In genomic region chr18:48330016-48330991, GRCh38 we compare ENCODE assay signal across 13 cellular contexts.
DNase-seq lines count a peak whose midpoint lies in the region; TF ChIP-seq lines count a peak whose summit lies in the region.
"Had no signal": no experiment of that assay in that cellular context is flagged by ENCODE, and none has a peak within 500 bp of the region (broad histone marks: within the 10 kb centered on the region; RNA-seq: fewer than 3 reads in every experiment).

No MANE protein-coding gene starts in this region.

- H4K91ac ChIP-seq in H9 (ENCODE audit: insufficient read length, low read depth, low read length), result no peak overlapping the region

- CTCF ChIA-PET in activated naive CD4-positive, alpha-beta T cell treated with anti-CD3 and anti-CD28 coated beads, Interleukin-2, amount 10 ng/mL, durations not matched to agents 7 days and 5 days (lab: Charles Lee), result interaction anchor here (0.7 kb wide), 1 partner anchor 10 kb away, joined by 4 read pairs; no protein-coding TSS in a partner anchor

- H3K27me3 ChIP-seq in ACC112 (ENCODE audit: insufficient read depth, low read length) (no peaks in the 10 kb centered on the region), adrenal gland (no peaks in the 10 kb centered on the region), H9 (ENCODE audit: insufficient read depth, low read length) (no peaks in the 10 kb centered on the region)

- H2BK5ac ChIP-seq in H9 (ENCODE audit: insufficient read length, low read length), result no peak overlapping the region

- H3K4ac ChIP-seq in H9 (ENCODE audit: low read depth, low read length), result no peak overlapping the region

- no peak overlapping the region for H3K9ac ChIP-seq in H9 (ENCODE audit: extremely low read depth, insufficient read length, low read length)

- no peak overlapping the region for H2BK120ac ChIP-seq in H9 (ENCODE audit: low read depth, low read length, poor library complexity, severe bottlenecking)

- H2BK20ac ChIP-seq in H9 (ENCODE audit: low read depth, low read length, poor library complexity, severe bottlenecking), result no peak overlapping the region

- TF ChIP-seq POLR2A in adrenal gland (IDR thresholded peaks at IDR 0.05), result peak in 1 of 2 donors; percentile 35

- H2BK15ac ChIP-seq in H9 (ENCODE audit: low read depth, low read length), result no peak overlapping the region

- H3K36me3 Mint-ChIP-seq in CD14-positive monocyte (no peaks in the 10 kb centered on the region), H9 (ENCODE audit: insufficient read depth in 1 of 3, low read depth in 3 of 3) (no peaks in the 10 kb centered on the region)
- H3K36me3 Mint-ChIP-seq in activated naive CD4-positive, alpha-beta T cell treated with anti-CD3 and anti-CD28 coated beads, Interleukin-2, amount 10 ng/mL, durations not matched to agents 7 days and 5 days, result no peaks in the 10 kb centered on the region
- H3K36me3 Mint-ChIP-seq: CD4-positive, CD25-positive, alpha-beta regulatory T cell; IgD-negative memory B cell; immature natural killer cell had no signal

- H3K56ac ChIP-seq in H9 (ENCODE audit: insufficient read length, low read depth, low read length), result no peak overlapping the region

- no peak overlapping the region for H2AK5ac ChIP-seq in H9 (ENCODE audit: insufficient read length, low read length)

- H3K27ac Mint-ChIP-seq in CD14-positive monocyte (no peak overlapping the region), H9 (no peak overlapping the region; a peak in 1 of 7 replicates)
- H3K27ac Mint-ChIP-seq in activated naive CD4-positive, alpha-beta T cell treated with anti-CD3 and anti-CD28 coated beads, Interleukin-2, amount 10 ng/mL, durations not matched to agents 7 days and 5 days, result no peak overlapping the region
- H3K27ac Mint-ChIP-seq: CD4-positive, CD25-positive, alpha-beta regulatory T cell; IgD-negative memory B cell; immature natural killer cell had no signal

- no peak overlapping the region for H3K23ac ChIP-seq in H9 (ENCODE audit: insufficient read length, low read depth, low read length)

- DNase-seq in HT1080 (ENCODE audit: low read depth) (peak; percentile 98), adrenal gland (peak; percentile 47 to 74 (median 68)), kidney glomerular epithelial cell (lab: John Stamatoyannopoulos, UW) (peak; percentile 96), CD14-positive monocyte (ENCODE audit: low spot score) (no peak), H9 (no peak)
- no peak for DNase-seq in activated naive CD4-positive, alpha-beta T cell treated with anti-CD3 and anti-CD28 coated beads, Interleukin-2, amount 10 ng/mL, durations not matched to agents 7 days and 5 days
- DNase-seq in activated CD4-positive, alpha-beta T cell treated with anti-CD3 and anti-CD28 coated beads, Interleukin-2, amount 50 U/mL, for 48 hours, result no peak
- DNase-seq: activated naive CD4-positive, alpha-beta T cell treated with Interleukin-2 at 50 U/mL for 16 hours; CD4-positive, CD25-positive, alpha-beta regulatory T cell; immature natural killer cell; stimulated activated CD4-positive, alpha-beta T cell treated with anti-CD3 and anti-CD28 coated beads, Interleukin-4, amount 100 ng/mL, for 24 hours had no signal

- H3K4me3 ChIP-seq in ACC112 (ENCODE audit: low read depth, low read length), result 0 out of 2 replicates have a peak overlapping the region, but pooled peaks have one; percentile 26
- no peak overlapping the region for H3K4me3 ChIP-seq in adrenal gland

- H3K36me3 ChIP-seq in ACC112 (ENCODE audit: insufficient read depth, low read length) (no peaks in the 10 kb centered on the region), adrenal gland (replicated peaks in 1 of 2) (no peaks in the 10 kb centered on the region)

- H3K4me1 Mint-ChIP-seq in CD14-positive monocyte, result no peaks in the 10 kb centered on the region
- no peaks in the 10 kb centered on the region for H3K4me1 Mint-ChIP-seq in activated naive CD4-positive, alpha-beta T cell treated with anti-CD3 and anti-CD28 coated beads, Interleukin-2, amount 10 ng/mL, durations not matched to agents 7 days and 5 days
- peaks cover 16 to 18% of the 10 kb centered on the region in 2 experiments for H3K4me1 Mint-ChIP-seq in H9
- H3K4me1 Mint-ChIP-seq: CD4-positive, CD25-positive, alpha-beta regulatory T cell; IgD-negative memory B cell; immature natural killer cell had no signal

- H4K8ac ChIP-seq in H9 (replicated peaks; ENCODE audit: insufficient read length, low read depth, low read length), result no peak overlapping the region

- H4K5ac ChIP-seq in H9 (ENCODE audit: insufficient read length, low read depth, low read length), result no peak overlapping the region

- no peaks in the 10 kb centered on the region for H3K23me2 ChIP-seq in H9 (ENCODE audit: insufficient read length, low read depth, low read length, poor library complexity, severe bottlenecking)

- no peak overlapping the region for H3T11ph ChIP-seq in H9 (ENCODE audit: low read length)

- no peak overlapping the region for H2BK12ac ChIP-seq in H9 (ENCODE audit: insufficient read length, low read depth, low read length)

- TF ChIP-seq CTCF in adrenal gland (IDR thresholded peaks at IDR 0.05), result no peak
- no peak for TF ChIP-seq CTCF in CD14-positive monocyte (IDR thresholded peaks at IDR 0.05)
- TF ChIP-seq CTCF in H9 (conservative IDR thresholded peaks at IDR 0.05), result no peak

- no peak overlapping the region for H3K4me2 ChIP-seq in H9 (ENCODE audit: insufficient read depth, insufficient read length, low read length)

- no peaks in the 10 kb centered on the region for H3K9me3 Mint-ChIP-seq in CD14-positive monocyte
- H3K9me3 Mint-ChIP-seq in activated naive CD4-positive, alpha-beta T cell treated with anti-CD3 and anti-CD28 coated beads, Interleukin-2, amount 10 ng/mL, durations not matched to agents 7 days and 5 days, result no peaks in the 10 kb centered on the region
- H3K9me3 Mint-ChIP-seq in H9, result no peaks in the 10 kb centered on the region
- H3K9me3 Mint-ChIP-seq: IgD-negative memory B cell had no signal

- H3K4me1 ChIP-seq in ACC112 (ENCODE audit: control insufficient read depth, insufficient read depth, low read length, unreplicated experiment), result peaks cover 44% of the 10 kb centered on the region
- peaks cover 17 to 35% of the 10 kb centered on the region in 2 donors for H3K4me1 ChIP-seq in adrenal gland (replicated peaks in 1 of 2)
- H3K4me1 ChIP-seq in H9 (ENCODE audit: insufficient read depth, low read length), result no peaks in the 10 kb centered on the region

- no peaks in the 10 kb centered on the region for H3K79me1 ChIP-seq in H9 (ENCODE audit: insufficient read depth, low read depth, low read length, poor library complexity, severe bottlenecking)

- H3K27me3 Mint-ChIP-seq in CD14-positive monocyte (ENCODE audit: low read depth in 3 of 3) (peaks cover 10 to 18% (median 16%) of the 10 kb centered on the region in 3 donors), H9 (ENCODE audit: low read depth) (peaks cover 7% of the 10 kb centered on the region)
- H3K27me3 Mint-ChIP-seq in activated naive CD4-positive, alpha-beta T cell treated with anti-CD3 and anti-CD28 coated beads, Interleukin-2, amount 10 ng/mL, durations not matched to agents 7 days and 5 days, result peaks cover 39% of the 10 kb centered on the region

- H3K4me3 Mint-ChIP-seq in CD14-positive monocyte (no peak overlapping the region), H9 (no peak overlapping the region)
- no peak overlapping the region for H3K4me3 Mint-ChIP-seq in activated naive CD4-positive, alpha-beta T cell treated with anti-CD3 and anti-CD28 coated beads, Interleukin-2, amount 10 ng/mL, durations not matched to agents 7 days and 5 days
- H3K4me3 Mint-ChIP-seq: CD4-positive, CD25-positive, alpha-beta regulatory T cell; IgD-negative memory B cell; immature natural killer cell had no signal

- peak overlapping the region; percentile 95 for H3K27ac ChIP-seq in ACC112 (ENCODE audit: low read depth, low read length)
- peak overlapping the region; percentile 1 to 88 (median 79) for H3K27ac ChIP-seq in adrenal gland
- H3K27ac ChIP-seq in H9 (ENCODE audit: insufficient read length, low read depth, low read length), result no peak overlapping the region

- no peaks in the 10 kb centered on the region for H4K20me1 ChIP-seq in H9 (ENCODE audit: control insufficient read depth, insufficient read depth, insufficient read length)

- H3K14ac ChIP-seq in H9 (ENCODE audit: insufficient read depth, low read length), result no peak overlapping the region

- H3K9me3 ChIP-seq in adrenal gland (replicated peaks in 1 of 3), result no peaks in the 10 kb centered on the region
- no peaks in the 10 kb centered on the region for H3K9me3 ChIP-seq in H9 (ENCODE audit: control insufficient read depth, low read depth, low read length)

- intact Hi-C loops in adrenal gland (cut with DNase I), result no loop called here
- intact Hi-C loops in CD14-positive monocyte (cut with micrococcal nuclease), result no loop called here

- H3K18ac ChIP-seq in H9 (ENCODE audit: insufficient read length, low read depth, low read length), result no peak overlapping the region

- no peak overlapping the region for H2AFZ ChIP-seq in ACC112 (ENCODE audit: low read length, unreplicated experiment)
- no peak overlapping the region for H2AFZ ChIP-seq in H9 (ENCODE audit: low read length)

- H3K79me2 ChIP-seq in ACC112 (ENCODE audit: control insufficient read depth, insufficient read depth, low read length, unreplicated experiment), result no peaks in the 10 kb centered on the region
- H3K79me2 ChIP-seq in H9 (ENCODE audit: insufficient read depth, low read length), result no peaks in the 10 kb centered on the region

- WGBS in adrenal gland, 4 donors, result 68 to 78% (median 72%) methylated on average over 6 to 8 of the region's 8 CpGs
- no CpG with 5 or more reads among the region's 8 CpGs for WGBS in H9 (ENCODE audit: extremely low coverage, insufficient read length, low lambda C conversion rate)

Comparison
In these comparisons a context has a peak if more than half of its experiments do, and no peak if none do; other contexts are left out.
1. DNase-seq: peak in HT1080 (single experiment), adrenal gland (7 of 7) and kidney glomerular epithelial cell (single experiment); none in CD14-positive monocyte (single experiment), activated naive CD4-positive, alpha-beta T cell treated with anti-CD3 and anti-CD28 coated beads, Interleukin-2, amount 10 ng/mL, durations not matched to agents 7 days and 5 days (single experiment), activated CD4-positive, alpha-beta T cell treated with anti-CD3 and anti-CD28 coated beads, Interleukin-2, amount 50 U/mL, for 48 hours (0 of 2) and H9 (single experiment).